ENCODE assay signal across 32 cellular contexts in genomic region chr11:96116341-96116740, GRCh38.
"Had no signal": no experiment of that assay in that cellular context is flagged by ENCODE, and none has a peak within 500 bp of the region (broad histone marks: within the 10 kb centered on the region; RNA-seq: fewer than 3 reads in every experiment).

No MANE protein-coding gene starts in this region.

- H3K27me3 Mint-ChIP-seq: activated CD4-positive, alpha-beta memory T cell treated with anti-CD3 and anti-CD28 coated beads for 36 hours; activated CD4-positive, alpha-beta T cell treated with anti-CD3 and anti-CD28 coated beads, Interleukin-2, amount 10 ng/mL, durations not matched to agents 24 days and 14 days; activated naive CD4-positive, alpha-beta T cell treated with anti-CD3 and anti-CD28 coated beads, Interleukin-2, amount 10 ng/mL, durations not matched to agents 7 days and 5 days; activated T-cell treated with anti-CD3 and anti-CD28 coated beads, Interleukin-2, amount 50 U/mL, for 24 hours; dendritic cell treated with granulocyte-macrophage colony-stimulating factor and Interleukin-4, amounts not matched to agents 40 ng/mL and 50 ng/mL, for 4 days; stimulated activated memory B cell treated with anti-CD40 and anti-IgM and Interleukin-4, amounts not matched to agents 10 μg/mL and 1 μg/mL and 100 μg/mL, for 72 hours; T-helper 17 cell had no signal

- H3K9me3 Mint-ChIP-seq: activated CD4-positive, alpha-beta memory T cell treated with anti-CD3 and anti-CD28 coated beads for 36 hours; activated naive CD4-positive, alpha-beta T cell treated with anti-CD3 and anti-CD28 coated beads, Interleukin-2, amount 10 ng/mL, durations not matched to agents 7 days and 5 days; activated T-cell treated with anti-CD3 and anti-CD28 coated beads, Interleukin-2, amount 50 U/mL, for 24 hours; dendritic cell treated with granulocyte-macrophage colony-stimulating factor and Interleukin-4, amounts not matched to agents 40 ng/mL and 50 ng/mL, for 4 days; endodermal cell; immature natural killer cell; nephron; stimulated activated memory B cell treated with anti-CD40 and anti-IgM and Interleukin-4, amounts not matched to agents 10 μg/mL and 1 μg/mL and 100 μg/mL, for 72 hours had no signal

- H3K4me3 Mint-ChIP-seq: activated CD4-positive, alpha-beta memory T cell treated with anti-CD3 and anti-CD28 coated beads for 36 hours; activated CD4-positive, alpha-beta T cell treated with anti-CD3 and anti-CD28 coated beads, Interleukin-2, amount 10 ng/mL, durations not matched to agents 24 days and 14 days; activated naive CD4-positive, alpha-beta T cell treated with anti-CD3 and anti-CD28 coated beads, Interleukin-2, amount 10 ng/mL, durations not matched to agents 7 days and 5 days; activated T-cell treated with anti-CD3 and anti-CD28 coated beads, Interleukin-2, amount 50 U/mL, for 24 hours; dendritic cell treated with granulocyte-macrophage colony-stimulating factor and Interleukin-4, amounts not matched to agents 40 ng/mL and 50 ng/mL, for 4 days; endodermal cell; immature natural killer cell; nephron; stimulated activated memory B cell treated with anti-CD40 and anti-IgM and Interleukin-4, amounts not matched to agents 10 μg/mL and 1 μg/mL and 100 μg/mL, for 72 hours; T-helper 17 cell had no signal

- H3K9me3 ChIP-seq: ascending aorta, heart left ventricle, lower lobe of right lung, neutrophil, sigmoid colon, suprapubic skin, tibial artery had no signal

- H3K27me3 ChIP-seq: ascending aorta, brain microvascular endothelial cell, heart left ventricle, neutrophil, sigmoid colon, suprapubic skin, tibial artery had no signal

- H3K36me3 ChIP-seq: ascending aorta, brain microvascular endothelial cell, heart left ventricle, lower lobe of right lung, neutrophil, sigmoid colon, suprapubic skin, tibial artery had no signal

- H3K4me3 ChIP-seq: ascending aorta, heart left ventricle, lower lobe of right lung, sigmoid colon, suprapubic skin, tibial artery had no signal

- H3K27ac ChIP-seq: ascending aorta, brain microvascular endothelial cell, heart left ventricle, lower lobe of right lung, neutrophil, sigmoid colon, suprapubic skin, tibial artery had no signal

- H3K27ac Mint-ChIP-seq: activated CD4-positive, alpha-beta memory T cell treated with anti-CD3 and anti-CD28 coated beads for 36 hours; activated CD4-positive, alpha-beta T cell treated with anti-CD3 and anti-CD28 coated beads, Interleukin-2, amount 10 ng/mL, durations not matched to agents 24 days and 14 days; activated naive CD4-positive, alpha-beta T cell treated with anti-CD3 and anti-CD28 coated beads, Interleukin-2, amount 10 ng/mL, durations not matched to agents 7 days and 5 days; activated T-cell treated with anti-CD3 and anti-CD28 coated beads, Interleukin-2, amount 50 U/mL, for 24 hours; dendritic cell treated with granulocyte-macrophage colony-stimulating factor and Interleukin-4, amounts not matched to agents 40 ng/mL and 50 ng/mL, for 4 days; endodermal cell; stimulated activated memory B cell treated with anti-CD40 and anti-IgM and Interleukin-4, amounts not matched to agents 10 μg/mL and 1 μg/mL and 100 μg/mL, for 72 hours had no signal

- ATAC-seq: esophagus mucosa; heart left ventricle; left lobe of liver; lower lobe of right lung; stimulated activated memory B cell treated with anti-CD40 and anti-IgM and Interleukin-4, amounts not matched to agents 10 μg/mL and 1 μg/mL and 100 μg/mL, for 72 hours; T-helper 17 cell had no signal

- DNase-seq: activated CD4-positive, alpha-beta memory T cell treated with anti-CD3 and anti-CD28 coated beads for 36 hours; activated CD4-positive, alpha-beta T cell treated with anti-CD3 and anti-CD28 coated beads, Interleukin-2, amount 10 ng/mL, durations not matched to agents 24 days and 14 days; activated CD4-positive, CD25-positive, alpha-beta regulatory T cell treated with anti-CD3 and anti-CD28 coated beads, Interleukin-2, amount 50 U/mL, for 72 hours; activated CD8-positive, alpha-beta memory T cell treated with anti-CD3 and anti-CD28 coated beads, Interleukin-2, amount 50 U/mL, for 4 hours; activated gamma-delta T cell; activated naive CD4-positive, alpha-beta T cell treated with anti-CD3 and anti-CD28 coated beads, Interleukin-2, amount 10 ng/mL, durations not matched to agents 7 days and 5 days; activated T-cell treated with anti-CD3 and anti-CD28 coated beads, Interleukin-2, amount 50 U/mL, for 24 hours; brain microvascular endothelial cell; endodermal cell; foreskin fibroblast; heart left ventricle; hypothalamus; immature natural killer cell; kidney glomerular epithelial cell; lower lobe of right lung; mesendoderm; retina; sigmoid colon; small intestine; stimulated activated CD4-positive, alpha-beta T cell treated with anti-CD3 and anti-CD28 coated beads, Interleukin-4, amount 100 ng/mL, for 4 hours; stimulated activated CD8-positive, alpha-beta memory T cell treated with anti-CD3 and anti-CD28 coated beads, Interleukin-4, amount 100 ng/mL, for 48 hours; T-helper 17 cell; T1000; tibial artery had no signal
